Comparison of ENCODE assay signal across 1 cellular context in the genomic region with DNA sequence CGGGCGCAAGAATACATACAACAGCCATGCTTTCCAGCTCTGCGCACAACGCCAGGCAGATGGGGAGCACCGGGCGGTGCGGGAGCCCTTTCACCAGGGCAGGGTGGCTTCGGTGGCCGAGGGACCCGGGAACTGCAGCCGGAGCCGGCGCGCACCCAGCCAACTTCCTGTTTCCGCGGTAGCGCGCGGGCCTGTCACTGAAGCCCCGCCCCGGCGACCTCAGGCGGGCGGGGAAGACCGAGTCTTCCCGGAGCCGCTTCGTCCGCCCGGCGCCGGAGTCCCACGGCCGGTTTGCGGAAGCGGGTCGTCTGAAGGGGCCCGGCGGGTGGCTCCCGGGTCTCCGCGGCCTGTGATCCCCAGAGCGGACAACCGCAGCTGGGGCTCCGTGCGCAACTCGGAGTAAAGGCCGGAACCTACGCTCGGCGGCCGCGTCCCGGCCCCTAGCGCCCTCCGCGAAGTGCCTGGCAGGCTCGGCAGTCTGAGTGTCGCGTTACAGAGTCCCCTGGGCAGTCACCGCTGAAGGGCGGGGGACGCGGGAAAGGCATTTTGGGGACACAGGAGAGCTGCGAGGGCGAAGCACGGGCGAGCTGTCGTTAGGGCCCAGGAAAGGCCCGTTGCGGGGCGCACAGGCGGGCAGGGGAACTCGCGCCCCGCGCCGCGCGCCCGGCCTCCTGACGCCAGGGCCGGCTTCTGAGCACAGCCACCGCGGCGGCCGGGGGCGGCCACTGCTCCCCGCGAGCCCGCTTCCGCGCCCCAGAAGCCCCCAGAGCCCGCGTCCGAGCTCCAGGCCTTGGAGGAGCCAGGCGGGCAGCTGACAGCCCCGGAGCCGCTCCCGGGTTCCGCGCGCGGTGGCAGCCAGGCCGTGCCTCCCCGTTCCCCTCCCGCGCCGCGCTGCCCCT.
TF ChIP-seq lines count a peak whose summit lies in the region.

A gene with protein sequence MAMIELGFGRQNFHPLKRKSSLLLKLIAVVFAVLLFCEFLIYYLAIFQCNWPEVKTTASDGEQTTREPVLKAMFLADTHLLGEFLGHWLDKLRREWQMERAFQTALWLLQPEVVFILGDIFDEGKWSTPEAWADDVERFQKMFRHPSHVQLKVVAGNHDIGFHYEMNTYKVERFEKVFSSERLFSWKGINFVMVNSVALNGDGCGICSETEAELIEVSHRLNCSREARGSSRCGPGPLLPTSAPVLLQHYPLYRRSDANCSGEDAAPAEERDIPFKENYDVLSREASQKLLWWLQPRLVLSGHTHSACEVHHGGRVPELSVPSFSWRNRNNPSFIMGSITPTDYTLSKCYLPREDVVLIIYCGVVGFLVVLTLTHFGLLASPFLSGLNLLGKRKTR (minus strand): TSS at position 136 of the 899 bp plus-strand sequence. CDS start 11,053 bp downstream, outside the sequence.

TF ChIP-seq in endothelial cell of umbilical vein, 7 proteins besides CTCF, POLR2A, EP300 and RAD21 (continued from another document):
- TF ChIP-seq FOS (IDR thresholded peaks at IDR 0.05; ENCODE audit: borderline replicate concordance, insufficient read depth, low read length) = no peak
- no peak for TF ChIP-seq MYC (IDR thresholded peaks at IDR 0.05; ENCODE audit: low read depth, low read length)
- TF ChIP-seq POLR2AphosphoS5 (IDR thresholded peaks at IDR 0.05; ENCODE audit: insufficient read depth, low read depth, low read length) = peak; percentile 86
- TF ChIP-seq EZH2 (IDR thresholded peaks at IDR 0.05; ENCODE audit: borderline replicate concordance, low read depth, low read length, severe bottlenecking) = no peak
- TF ChIP-seq, protein P1, sequence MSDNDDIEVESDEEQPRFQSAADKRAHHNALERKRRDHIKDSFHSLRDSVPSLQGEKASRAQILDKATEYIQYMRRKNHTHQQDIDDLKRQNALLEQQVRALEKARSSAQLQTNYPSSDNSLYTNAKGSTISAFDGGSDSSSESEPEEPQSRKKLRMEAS (IDR thresholded peaks at IDR 0.05; ENCODE audit: insufficient read depth, insufficient read length) = no peak
